Comparison of ENCODE assay signal across 18 cellular contexts in genomic region chr10:71465576-71466252, GRCh38.
"Had no signal": no experiment of that assay in that cellular context is flagged by ENCODE, and none has a peak within 500 bp of the region (broad histone marks: within the 10 kb centered on the region; RNA-seq: fewer than 3 reads in every experiment).

No MANE protein-coding gene starts in this region.

- H3K27ac ChIP-seq: esophagus muscularis mucosa, neural progenitor cell, ovary, thyroid gland had no signal

- H3K27ac Mint-ChIP-seq: activated CD4-positive, alpha-beta T cell treated with anti-CD3 and anti-CD28 coated beads, Interleukin-2, amount 10 ng/mL, durations not matched to agents 24 days and 14 days; activated CD8-positive, alpha-beta T cell treated with anti-CD3 and anti-CD28 coated beads for 36 hours; activated naive CD4-positive, alpha-beta T cell treated with anti-CD3 and anti-CD28 coated beads, Interleukin-2, amount 10 ng/mL, durations not matched to agents 7 days and 5 days; activated naive CD8-positive, alpha-beta T cell treated with anti-CD3 and anti-CD28 coated beads, Interleukin-2, amount 50 U/mL, for 24 hours; neural progenitor cell; T-cell had no signal

- H3K27me3 ChIP-seq: esophagus muscularis mucosa, neural progenitor cell, ovary, thyroid gland had no signal

- H3K36me3 Mint-ChIP-seq: activated naive CD4-positive, alpha-beta T cell treated with anti-CD3 and anti-CD28 coated beads, Interleukin-2, amount 10 ng/mL, durations not matched to agents 7 days and 5 days; neural progenitor cell; T-cell had no signal

- H2AFZ ChIP-seq: neural progenitor cell had no signal

- H3K4me2 ChIP-seq: neural progenitor cell had no signal

- H3K9ac ChIP-seq: neural progenitor cell had no signal

- H3K4me3 Mint-ChIP-seq: activated CD4-positive, alpha-beta T cell treated with anti-CD3 and anti-CD28 coated beads, Interleukin-2, amount 10 ng/mL, durations not matched to agents 24 days and 14 days; activated CD8-positive, alpha-beta T cell treated with anti-CD3 and anti-CD28 coated beads for 36 hours; activated naive CD4-positive, alpha-beta T cell treated with anti-CD3 and anti-CD28 coated beads, Interleukin-2, amount 10 ng/mL, durations not matched to agents 7 days and 5 days; activated naive CD8-positive, alpha-beta T cell treated with anti-CD3 and anti-CD28 coated beads, Interleukin-2, amount 50 U/mL, for 24 hours; activated T-cell treated with anti-CD3 and anti-CD28 coated beads, Interleukin-2, amount 50 U/mL, for 4 hours; neural progenitor cell; T-cell had no signal

- H3K4me1 Mint-ChIP-seq: activated CD4-positive, alpha-beta T cell treated with anti-CD3 and anti-CD28 coated beads, Interleukin-2, amount 10 ng/mL, durations not matched to agents 24 days and 14 days; activated naive CD4-positive, alpha-beta T cell treated with anti-CD3 and anti-CD28 coated beads, Interleukin-2, amount 10 ng/mL, durations not matched to agents 7 days and 5 days; activated naive CD8-positive, alpha-beta T cell treated with anti-CD3 and anti-CD28 coated beads, Interleukin-2, amount 50 U/mL, for 24 hours; T-cell had no signal

- H3K4me1 ChIP-seq: thyroid gland had no signal

- DNase-seq: activated CD4-positive, alpha-beta T cell treated with anti-CD3 and anti-CD28 coated beads, Interleukin-2, amount 10 ng/mL, durations not matched to agents 24 days and 14 days; activated CD8-positive, alpha-beta T cell treated with anti-CD3 and anti-CD28 coated beads for 36 hours; activated effector memory CD4-positive, alpha-beta T cell treated with Interleukin-2 at 50 U/mL for 16 hours; activated naive CD4-positive, alpha-beta T cell treated with anti-CD3 and anti-CD28 coated beads, Interleukin-2, amount 10 ng/mL, durations not matched to agents 7 days and 5 days; activated naive CD8-positive, alpha-beta T cell treated with anti-CD3 and anti-CD28 coated beads, Interleukin-2, amount 50 U/mL, for 24 hours; activated T-cell treated with anti-CD3 and anti-CD28 coated beads, Interleukin-2, amount 50 U/mL, for 4 hours; anterior cingulate cortex; cerebellar nuclear complex; cortex of kidney; effector CD4-positive, alpha-beta T cell; hippocampal formation; ovary; stimulated activated naive CD4-positive, alpha-beta T cell; T-cell; thyroid gland had no signal

- H3K9me3 ChIP-seq: esophagus muscularis mucosa, ovary, thyroid gland had no signal

- H3K4me3 ChIP-seq: esophagus muscularis mucosa, neural progenitor cell, ovary, thyroid gland had no signal

- H3K36me3 ChIP-seq: esophagus muscularis mucosa, neural progenitor cell, ovary, thyroid gland had no signal

- H3K27me3 Mint-ChIP-seq: activated CD4-positive, alpha-beta T cell treated with anti-CD3 and anti-CD28 coated beads, Interleukin-2, amount 10 ng/mL, durations not matched to agents 24 days and 14 days; activated CD8-positive, alpha-beta T cell treated with anti-CD3 and anti-CD28 coated beads for 36 hours; activated naive CD4-positive, alpha-beta T cell treated with anti-CD3 and anti-CD28 coated beads, Interleukin-2, amount 10 ng/mL, durations not matched to agents 7 days and 5 days; activated naive CD8-positive, alpha-beta T cell treated with anti-CD3 and anti-CD28 coated beads, Interleukin-2, amount 50 U/mL, for 24 hours had no signal

- H3K9me3 Mint-ChIP-seq: activated CD4-positive, alpha-beta T cell treated with anti-CD3 and anti-CD28 coated beads, Interleukin-2, amount 10 ng/mL, durations not matched to agents 24 days and 14 days; activated CD8-positive, alpha-beta T cell treated with anti-CD3 and anti-CD28 coated beads for 36 hours; activated naive CD4-positive, alpha-beta T cell treated with anti-CD3 and anti-CD28 coated beads, Interleukin-2, amount 10 ng/mL, durations not matched to agents 7 days and 5 days; activated naive CD8-positive, alpha-beta T cell treated with anti-CD3 and anti-CD28 coated beads, Interleukin-2, amount 50 U/mL, for 24 hours; activated T-cell treated with anti-CD3 and anti-CD28 coated beads, Interleukin-2, amount 50 U/mL, for 4 hours; neural progenitor cell; T-cell had no signal

- ATAC-seq: activated CD8-positive, alpha-beta T cell treated with anti-CD3 and anti-CD28 coated beads for 36 hours; activated naive CD8-positive, alpha-beta T cell treated with anti-CD3 and anti-CD28 coated beads, Interleukin-2, amount 50 U/mL, for 24 hours; activated T-cell treated with anti-CD3 and anti-CD28 coated beads, Interleukin-2, amount 50 U/mL, for 4 hours; left lobe of liver; T-cell had no signal
